Comparison of ENCODE assay signal across 23 cellular contexts in genomic region chr6:132287101-132287500, GRCh38.
"Had no signal": no experiment of that assay in that cellular context is flagged by ENCODE, and none has a peak within 500 bp of the region (broad histone marks: within the 10 kb centered on the region; RNA-seq: fewer than 3 reads in every experiment).

No MANE protein-coding gene starts in this region.

- H3K9me3 Mint-ChIP-seq: activated naive CD8-positive, alpha-beta T cell treated with anti-CD3 and anti-CD28 coated beads for 36 hours; activated T-cell treated with anti-CD3 and anti-CD28 coated beads, Interleukin-2, amount 50 U/mL, for 24 hours; activated T-helper 2 cell treated with anti-CD3 and anti-CD28 coated beads, Interferon-gamma antibody, Interleukin-2, Interleukin-4, amounts not matched to agents 10 μg/mL and 5 μg/mL and 100 μg/mL, durations not matched to agents 14 hours and 24 hours and 36 hours had no signal

- H3K4me3 ChIP-seq: breast epithelium, coronary artery, esophagus muscularis mucosa, left ventricle myocardium inferior, stomach, suprapubic skin, tibial nerve, vagina had no signal

- ATAC-seq: activated CD4-positive, alpha-beta T cell treated with anti-CD3 and anti-CD28 coated beads for 36 hours; right cardiac atrium had no signal

- H3K27ac Mint-ChIP-seq: activated CD4-positive, alpha-beta T cell treated with anti-CD3 and anti-CD28 coated beads for 36 hours; activated naive CD8-positive, alpha-beta T cell treated with anti-CD3 and anti-CD28 coated beads for 36 hours; activated T-cell treated with anti-CD3 and anti-CD28 coated beads, Interleukin-2, amount 50 U/mL, for 24 hours; activated T-helper 2 cell treated with anti-CD3 and anti-CD28 coated beads, Interferon-gamma antibody, Interleukin-2, Interleukin-4, amounts not matched to agents 10 μg/mL and 5 μg/mL and 100 μg/mL, durations not matched to agents 14 hours and 24 hours and 36 hours had no signal

- H3K36me3 ChIP-seq: breast epithelium, esophagus muscularis mucosa, left ventricle myocardium inferior, stomach, suprapubic skin, tibial nerve, vagina had no signal

- H3K4me1 ChIP-seq: breast epithelium, esophagus muscularis mucosa, left ventricle myocardium inferior, parathyroid adenoma, stomach, suprapubic skin, tibial nerve, vagina had no signal

- H3K27me3 ChIP-seq: breast epithelium, esophagus muscularis mucosa, stomach, suprapubic skin, tibial nerve, vagina had no signal

- H3K4me1 Mint-ChIP-seq: activated CD4-positive, alpha-beta T cell treated with anti-CD3 and anti-CD28 coated beads for 36 hours; activated naive CD8-positive, alpha-beta T cell treated with anti-CD3 and anti-CD28 coated beads for 36 hours had no signal

- H3K27ac ChIP-seq: breast epithelium, coronary artery, esophagus muscularis mucosa, left ventricle myocardium inferior, parathyroid adenoma, stomach, suprapubic skin, tibial nerve, vagina had no signal

- H3K36me3 Mint-ChIP-seq: activated naive CD8-positive, alpha-beta T cell treated with anti-CD3 and anti-CD28 coated beads for 36 hours had no signal

- DNase-seq: activated CD4-positive, alpha-beta T cell treated with anti-CD3 and anti-CD28 coated beads for 36 hours; activated CD4-positive, alpha-beta T cell treated with anti-CD3 and anti-CD28 coated beads, Interleukin-2, amount 50 U/mL, for 4 hours; activated CD8-positive, alpha-beta memory T cell treated with anti-CD3 and anti-CD28 coated beads for 24 hours; activated CD8-positive, alpha-beta memory T cell treated with anti-CD3 and anti-CD28 coated beads, Interleukin-2, amount 50 U/mL, for 4 hours; activated naive CD4-positive, alpha-beta T cell treated with Interleukin-2 at 50 U/mL for 16 hours; activated naive CD8-positive, alpha-beta T cell treated with anti-CD3 and anti-CD28 coated beads for 36 hours; activated T-cell treated with anti-CD3 and anti-CD28 coated beads, Interleukin-2, amount 50 U/mL, for 24 hours; amniotic stem cell; hippocampal formation; kidney glomerular epithelial cell; left ventricle myocardium inferior; right cardiac atrium; stimulated activated CD4-positive, alpha-beta T cell treated with anti-CD3 and anti-CD28 coated beads, Interleukin-12 subunit alpha, Interleukin-12 subunit beta, amount 100 ng/mL, for 4 hours; stomach had no signal

- H3K4me3 Mint-ChIP-seq: activated CD4-positive, alpha-beta T cell treated with anti-CD3 and anti-CD28 coated beads for 36 hours; activated naive CD8-positive, alpha-beta T cell treated with anti-CD3 and anti-CD28 coated beads for 36 hours; activated T-cell treated with anti-CD3 and anti-CD28 coated beads, Interleukin-2, amount 50 U/mL, for 24 hours; nephron had no signal

- H3K9me3 ChIP-seq: breast epithelium, esophagus muscularis mucosa, stomach, suprapubic skin, tibial nerve, vagina had no signal

- H3K9ac ChIP-seq: parathyroid adenoma had no signal
